In genomic region chr1:172357753-172358152, GRCh38 we compare ENCODE assay signal across 9 cellular contexts.
A peak's percentile ranks its signal among the peaks of the same experiment; 100 is the strongest.
DNase-seq lines count a peak whose midpoint lies in the region; TF ChIP-seq lines count a peak whose summit lies in the region.
"Had no signal": no experiment of that assay in that cellular context is flagged by ENCODE, and none has a peak within 500 bp of the region (broad histone marks: within the 10 kb centered on the region; RNA-seq: fewer than 3 reads in every experiment).

No MANE protein-coding gene starts in this region.

- H3K27ac ChIP-seq in Peyer's patch, result peak overlapping the region; percentile 70 to 85 (median 78)
- H3K27ac ChIP-seq in dorsolateral prefrontal cortex, result peak overlapping the region in 58 of 59 donors; percentile 30 to 91 (median 78)
- H3K27ac ChIP-seq in rectal smooth muscle tissue (ENCODE audit: low read depth, low read length), result peak overlapping the region; percentile 65

- H3K4me1 ChIP-seq in Peyer's patch (peaks cover 0 to 55% (median 17%) of the 10 kb centered on the region in 4 donors), rectal smooth muscle tissue (ENCODE audit: control insufficient read depth, insufficient read depth, low read length) (peaks cover 36% of the 10 kb centered on the region)

- H3K4me3 ChIP-seq in Peyer's patch (no peak overlapping the region), dorsolateral prefrontal cortex (peak overlapping the region in 23 of 59 donors; percentile 5 to 44 (median 20)), rectal smooth muscle tissue (ENCODE audit: low read length) (peak overlapping the region; percentile 36)

- intact Hi-C loops in dorsolateral prefrontal cortex (cut with DNase I), result no loop called here

- TF ChIP-seq POLR2A in Peyer's patch (IDR thresholded peaks at IDR 0.05), result no peak

- H3K36me3 ChIP-seq in Peyer's patch (no peaks in the 10 kb centered on the region), rectal smooth muscle tissue (ENCODE audit: control insufficient read depth, insufficient read depth, low read length) (no peaks in the 10 kb centered on the region)

- H3K27me3 ChIP-seq in Peyer's patch (no peaks in the 10 kb centered on the region), dorsolateral prefrontal cortex (no peaks in the 10 kb centered on the region), rectal smooth muscle tissue (ENCODE audit: control insufficient read depth, insufficient read depth, low read length) (no peaks in the 10 kb centered on the region)

- TF ChIP-seq CTCF in Peyer's patch (IDR thresholded peaks at IDR 0.05) (no peak), dorsolateral prefrontal cortex (IDR thresholded peaks at IDR 0.05 in 54 of 56, conservative IDR thresholded peaks at IDR 0.05 in 2 of 56; ENCODE audit: low read depth in 1 of 56, partially characterized antibody in 56 of 56) (no peak)

- DNase-seq in Daoy (ENCODE audit: low read depth) (peak; percentile 60), Peyer's patch (no peak), dorsolateral prefrontal cortex (no peak), germinal center (ENCODE audit: low spot score) (no peak), NCI-H226 (no peak), NCI-H146 treated with DMSO at 0.1 percent for 48 hours (lab: John Stamatoyannopoulos, UW; ENCODE audit: unreplicated experiment) (no peak)
- no peak for DNase-seq in central memory CD4-positive, alpha-beta T cell

- H3K9ac ChIP-seq in rectal smooth muscle tissue (ENCODE audit: low read length), result peak overlapping the region; percentile 22
- H3K9ac ChIP-seq: parathyroid adenoma had no signal

- H3K9me3 ChIP-seq in Peyer's patch, result no peaks in the 10 kb centered on the region
